In genomic region chr11:64742940-64743590, GRCh38 we compare ENCODE assay signal across 1 cellular context.
A peak's percentile ranks its signal among the peaks of the same experiment; 100 is the strongest.
TF ChIP-seq lines count a peak whose summit lies in the region.

No MANE protein-coding gene starts in this region.

TF ChIP-seq in HEK293, 187 proteins besides CTCF, POLR2A, EP300 and RAD21 (continued from another document and continues in another):
- TF ChIP-seq ZNF114 (tag by site-specific recombination; IDR thresholded peaks at IDR 0.05) (no peak), GLIS1 (tag by site-specific recombination; IDR thresholded peaks at IDR 0.05) (peak; percentile 97), ZNF530 (tag by site-specific recombination; IDR thresholded peaks at IDR 0.05; ENCODE audit: low read depth) (no peak), ZNF169 (tag by site-specific recombination; IDR thresholded peaks at IDR 0.05) (no peak), ZNF211 (tag by site-specific recombination; IDR thresholded peaks at IDR 0.05; ENCODE audit: low read depth) (no peak), ZNF654 (tag by site-specific recombination; IDR thresholded peaks at IDR 0.05; ENCODE audit: low read depth) (peak; percentile 26; the same call in 1 of the 2 replicates), ZNF223 (tag by site-specific recombination; IDR thresholded peaks at IDR 0.05) (no peak), ZNF776 (tag by site-specific recombination; IDR thresholded peaks at IDR 0.05; ENCODE audit: borderline replicate concordance) (no peak), ZNF404 (tag by site-specific recombination; IDR thresholded peaks at IDR 0.05) (no peak), YY2 (tag by site-specific recombination; IDR thresholded peaks at IDR 0.05) (no peak), ZNF626 (tag by site-specific recombination; IDR thresholded peaks at IDR 0.05) (no peak), ZNF394 (tag by site-specific recombination; IDR thresholded peaks at IDR 0.05; ENCODE audit: borderline replicate concordance) (no peak), ZNF658 (tag by site-specific recombination; IDR thresholded peaks at IDR 0.05) (no peak), GLI4 (tag by site-specific recombination; IDR thresholded peaks at IDR 0.05) (no peak), REST (tag by site-specific recombination; IDR thresholded peaks at IDR 0.05) (no peak), KLF9 (tag by site-specific recombination; IDR thresholded peaks at IDR 0.05; ENCODE audit: low read depth) (peak; percentile 84), ZNF311 (tag by site-specific recombination; IDR thresholded peaks at IDR 0.05; ENCODE audit: borderline replicate concordance) (no peak), ZNF621 (tag by site-specific recombination; IDR thresholded peaks at IDR 0.05) (no peak), SETDB1 (IDR thresholded peaks at IDR 0.05; ENCODE audit: insufficient read length, low read length) (no peak), ZNF488 (tag by site-specific recombination; IDR thresholded peaks at IDR 0.05) (no peak), BCL11B (tag by site-specific recombination; IDR thresholded peaks at IDR 0.05; ENCODE audit: low read depth) (peak; percentile 75; the same call in 1 of the 2 replicates), ZBTB48 (tag by site-specific recombination; IDR thresholded peaks at IDR 0.05) (no peak), ZNF704 (tag by site-specific recombination; IDR thresholded peaks at IDR 0.05) (no peak), MYNN (tag by site-specific recombination; IDR thresholded peaks at IDR 0.05; ENCODE audit: borderline replicate concordance) (no peak), ZNF707 (tag by site-specific recombination; IDR thresholded peaks at IDR 0.05) (no peak), YY1 (tag by site-specific recombination; IDR thresholded peaks at IDR 0.05) (no peak), ZBTB26 (tag by site-specific recombination; optimal IDR thresholded peaks at IDR 0.05) (peak; percentile 28), ZNF366 (tag by site-specific recombination; conservative IDR thresholded peaks at IDR 0.05) (no peak; the same call in 1 of the 2 replicates), ZSCAN5A (tag by site-specific recombination; IDR thresholded peaks at IDR 0.05) (no peak), BCL6B (tag by site-specific recombination; IDR thresholded peaks at IDR 0.05) (no peak), BCL11A (tag by site-specific recombination; IDR thresholded peaks at IDR 0.05; ENCODE audit: low read depth) (peak; percentile 82; the same call in 1 of the 2 replicates), ZNF639 (tag by site-specific recombination; IDR thresholded peaks at IDR 0.05) (no peak), ZNF624 (tag by site-specific recombination; IDR thresholded peaks at IDR 0.05) (no peak), ZNF837 (tag by site-specific recombination; IDR thresholded peaks at IDR 0.05) (no peak), ZNF529 (tag by site-specific recombination; IDR thresholded peaks at IDR 0.05; ENCODE audit: insufficient replicate concordance) (no peak), ZNF239 (tag by site-specific recombination; IDR thresholded peaks at IDR 0.05) (no peak), ZNF768 (tag by site-specific recombination; IDR thresholded peaks at IDR 0.05) (no peak), ZNF121 (tag by site-specific recombination; IDR thresholded peaks at IDR 0.05) (no peak), FEZF1 (tag by site-specific recombination; IDR thresholded peaks at IDR 0.05) (no peak), ZNF202 (tag by site-specific recombination; IDR thresholded peaks at IDR 0.05; ENCODE audit: borderline replicate concordance) (no peak), ZNF677 (tag by site-specific recombination; IDR thresholded peaks at IDR 0.05) (no peak), ZNF664 (tag by site-specific recombination; IDR thresholded peaks at IDR 0.05) (no peak), SP2 (tag by site-specific recombination; IDR thresholded peaks at IDR 0.05) (peak; percentile 32), ZNF324 (tag by site-specific recombination; IDR thresholded peaks at IDR 0.05) (no peak), WT1 (tag by site-specific recombination; IDR thresholded peaks at IDR 0.05) (peak; percentile 64), INSM2 (tag by site-specific recombination; IDR thresholded peaks at IDR 0.05) (no peak), EGR2 (tag by site-specific recombination; IDR thresholded peaks at IDR 0.05; ENCODE audit: low read depth) (no peak; the same call in 1 of the 2 replicates), SP7 (tag by site-specific recombination; IDR thresholded peaks at IDR 0.05) (peak; percentile 40), ZBTB10 (tag by site-specific recombination; IDR thresholded peaks at IDR 0.05) (peak; percentile 71; the same call in 1 of the 2 replicates), ZNF138 (tag by site-specific recombination; IDR thresholded peaks at IDR 0.05; ENCODE audit: borderline replicate concordance) (no peak), ZNF155 (tag by site-specific recombination; IDR thresholded peaks at IDR 0.05) (no peak), OVOL3 (tag by site-specific recombination; IDR thresholded peaks at IDR 0.05) (no peak), ZNF19 (tag by site-specific recombination; IDR thresholded peaks at IDR 0.05; ENCODE audit: low read depth) (no peak), ZNF18 (tag by site-specific recombination; IDR thresholded peaks at IDR 0.05) (no peak), KLF10 (tag by site-specific recombination; IDR thresholded peaks at IDR 0.05) (peak; percentile 43; the same call in 1 of the 2 replicates)
